In the genomic region with DNA sequence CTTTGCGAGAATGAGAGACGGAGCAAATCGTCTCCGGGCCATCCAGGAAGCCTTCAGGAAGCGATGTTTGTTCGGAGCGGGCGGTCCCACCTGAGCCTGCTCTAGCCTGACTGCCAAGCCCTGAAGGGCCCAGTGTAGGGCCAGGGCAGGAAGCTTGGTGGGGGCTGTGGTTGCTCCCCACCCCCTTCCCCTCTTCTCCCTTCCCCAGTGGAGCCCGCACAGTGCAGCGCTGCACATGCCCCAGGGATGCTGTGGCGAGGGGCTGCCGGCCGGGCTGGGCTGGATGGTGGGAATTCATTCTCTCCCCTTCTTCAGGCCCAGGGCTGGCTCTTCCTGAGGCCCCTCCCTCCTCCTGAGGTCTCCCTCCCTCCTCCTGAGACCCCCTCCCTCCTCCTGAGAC, we compare ENCODE assay signal across 23 cellular contexts. TPM values are rescaled to one million over a fixed set of nuclear protein-coding genes. Genes with fewer than 3 reads are reported as not detected.
DNase-seq lines count a peak whose midpoint lies in the region; ATAC-seq and TF ChIP-seq lines count a peak whose summit lies in the region.
"Had no signal": no experiment of that assay in that cellular context is flagged by ENCODE, and none has a peak within 500 bp of the region (broad histone marks: within the 10 kb centered on the region; RNA-seq: fewer than 3 reads in every experiment).

No MANE protein-coding gene starts in this region.

- TF ChIP-seq POLR2A in stomach (IDR thresholded peaks at IDR 0.05) (no peak), erythroblast (IDR thresholded peaks at IDR 0.05; ENCODE audit: low read length) (no peak)

- H3K27ac ChIP-seq in lower lobe of right lung (no peak overlapping the region), stomach (no peak overlapping the region)
- H3K27ac ChIP-seq: C4-2B, GM23248 had no signal

- no peaks in the 10 kb centered on the region for H3K9me3 ChIP-seq in lower lobe of right lung
- no peaks in the 10 kb centered on the region for H3K9me3 ChIP-seq in stomach
- no peaks in the 10 kb centered on the region for H3K9me3 ChIP-seq in mucosa of descending colon
- H3K9me3 ChIP-seq: Caco-2 had no signal

- H3K27me3 ChIP-seq in H7 (ENCODE audit: control insufficient read depth, insufficient read depth, low read length) = no peaks in the 10 kb centered on the region
- peaks cover 4% of the 10 kb centered on the region for H3K27me3 ChIP-seq in lower lobe of right lung (ENCODE audit: low read depth)
- H3K27me3 ChIP-seq in stomach = peaks cover 0 to 17% (median 0%) of the 10 kb centered on the region in 3 donors

- no peak for TF ChIP-seq EP300 in stomach (IDR thresholded peaks at IDR 0.05)

- peak; percentile 51 for DNase-seq in activated effector memory CD4-positive, alpha-beta T cell treated with anti-CD3 and anti-CD28 coated beads, Interleukin-2, amount 50 U/mL, for 16 hours
- no peak for DNase-seq in activated effector memory CD4-positive, alpha-beta T cell treated with Interleukin-2 at 50 U/mL for 16 hours
- DNase-seq in H7 (peak; percentile 56), lower lobe of right lung (peak; percentile 34), stomach (peak; percentile 4), erythroblast (lab: John Stamatoyannopoulos, UW) (no peak), mucosa of descending colon (no peak)
- DNase-seq: AML-193, Caco-2, GM23248, HCEC 1CT, NCI-H1048, NCI-H1417, NCI-H1694, NCI-H2029 treated with DMSO at 0.1 percent for 48 hours, NCI-H226, NCI-H510A, NCI-H69, Right ventricle myocardium superior, RPMI8226 had no signal

- TF ChIP-seq CTCF in lower lobe of right lung (IDR thresholded peaks at IDR 0.05) (no peak), stomach (IDR thresholded peaks at IDR 0.05) (no peak), mucosa of descending colon (IDR thresholded peaks at IDR 0.05) (no peak)

- H3K4me3 ChIP-seq in H7 (ENCODE audit: insufficient read depth, low read depth, low read length) (no peak overlapping the region), lower lobe of right lung (no peak overlapping the region), stomach (no peak overlapping the region), mucosa of descending colon (no peak overlapping the region)
- H3K4me3 ChIP-seq: GM23248 had no signal

- intact Hi-C loops in lower lobe of right lung (cut with DNase I) (no loop called here), stomach (cut with DNase I; ENCODE audit: low total_unique reads) (no loop called here), mucosa of descending colon (cut with DNase I, micrococcal nuclease) (no loop called here)

- WGBS in stomach, 5 donors = 65 to 84% (median 82%) methylated on average over 8 to 13 of the region's 13 CpGs

- no peaks in the 10 kb centered on the region for H3K36me3 ChIP-seq in H7 (replicated peaks; ENCODE audit: control insufficient read depth, insufficient read depth, low read length)
- H3K36me3 ChIP-seq in lower lobe of right lung = no peaks in the 10 kb centered on the region
- H3K36me3 ChIP-seq in stomach = no peaks in the 10 kb centered on the region
- H3K36me3 ChIP-seq in mucosa of descending colon (ENCODE audit: low read depth) = no peaks in the 10 kb centered on the region

- ATAC-seq in lower lobe of right lung (no peak), mucosa of descending colon (no peak), HG03520 (IDR thresholded peaks at IDR 0.05; ENCODE audit: unreplicated experiment) (no peak)
- ATAC-seq: CD8-positive, alpha-beta T cell had no signal

- H3K4me1 ChIP-seq in lower lobe of right lung = no peaks in the 10 kb centered on the region
- H3K4me1 ChIP-seq in stomach = no peaks in the 10 kb centered on the region
- H3K4me1 ChIP-seq in mucosa of descending colon (ENCODE audit: low read depth) = no peaks in the 10 kb centered on the region
- H3K4me1 ChIP-seq: Caco-2 had no signal

RNA-seq across cellular contexts. Expression of a gene that starts 7.1 kb away (rescaled TPM):
- 36.5 and 55.9 TPM in 2 replicates for total RNA-seq in H7 (2014; rRNA removed; shearing (Covaris generic))
- total RNA-seq in lower lobe of right lung (4.2 TPM), stomach (10 to 100 TPM in 2 of 5 donors, 1 to 10 TPM in 3; 1.2 to 15.1 (median 5.4) TPM), mucosa of descending colon (10 to 100 TPM; 31.6 to 64.8 (median 43.3) TPM)
- 10 to 100 TPM; 12.4 to 16.3 (median 15.1) TPM for polyA plus RNA-seq in stomach
- total RNA-seq: CD8-positive, alpha-beta T cell; GM23248 had no signal

Comparison
In these comparisons a context has a peak if more than half of its experiments do, and no peak if none do; other contexts are left out.
1. DNase-seq: peak in activated effector memory CD4-positive, alpha-beta T cell treated with anti-CD3 and anti-CD28 coated beads, Interleukin-2, amount 50 U/mL, for 16 hours (single experiment), H7 (single experiment), lower lobe of right lung (single experiment) and stomach (single experiment); none in activated effector memory CD4-positive, alpha-beta T cell treated with Interleukin-2 at 50 U/mL for 16 hours (single experiment), erythroblast (0 of 2) and mucosa of descending colon (0 of 3).